In the genomic region with DNA sequence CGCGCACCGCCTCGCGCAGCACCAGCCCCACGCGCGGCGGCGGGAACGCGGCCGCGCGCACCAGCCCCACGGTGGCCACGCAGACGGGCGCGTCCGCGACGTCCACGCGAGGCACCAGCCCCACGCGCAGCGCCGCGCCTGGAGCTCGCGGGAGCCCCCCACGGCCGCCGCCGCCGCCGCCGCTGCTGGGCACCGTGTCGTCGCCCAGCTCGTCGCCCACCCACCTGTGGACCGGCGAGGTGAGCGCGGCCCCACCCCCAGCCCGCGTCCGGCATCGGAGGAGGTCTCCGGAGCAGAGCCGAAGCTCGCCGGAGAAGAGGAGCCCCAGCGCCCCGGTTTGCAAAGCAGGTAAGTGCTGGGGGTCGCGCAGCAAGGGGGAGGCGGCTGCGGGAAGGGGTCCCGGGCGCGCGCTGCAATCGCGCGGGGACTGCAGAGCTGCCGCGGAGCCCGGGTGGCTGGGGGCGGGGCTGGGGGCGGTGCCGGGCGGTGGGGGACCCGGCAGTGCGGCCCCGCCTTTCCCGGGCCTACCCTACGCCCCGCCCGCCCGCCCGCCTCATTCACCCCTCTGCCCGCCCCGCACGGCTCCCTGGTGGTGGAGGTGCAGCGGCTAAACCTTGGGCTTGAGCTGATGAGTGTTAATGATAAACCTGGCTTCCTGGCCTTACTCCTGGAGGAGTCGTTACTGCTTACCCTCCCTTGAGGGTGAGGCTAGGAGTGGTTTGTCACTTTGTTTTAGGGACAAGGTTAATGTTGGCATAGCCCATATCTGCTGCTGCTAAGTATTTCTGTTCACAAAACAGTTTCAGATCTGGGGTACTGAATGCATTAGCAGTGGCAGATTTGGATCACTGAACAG, we compare ENCODE assay signal across 8 cellular contexts. TPM values are rescaled to one million over a fixed set of nuclear protein-coding genes. Genes with fewer than 3 reads are reported as not detected.
DNase-seq lines count a peak whose midpoint lies in the region; ATAC-seq, FAIRE-seq and TF ChIP-seq lines count a peak whose summit lies in the region.

No MANE protein-coding gene starts in this region.

- H3K9me3 Mint-ChIP-seq in activated CD4-positive, alpha-beta T cell treated with anti-CD3 and anti-CD28 coated beads, Interleukin-2, amount 10 ng/mL, durations not matched to agents 7 days and 5 days, result no peaks in the 10 kb centered on the region

- peak overlapping the region; percentile 94 to 97 for H3K27ac ChIP-seq in coronary artery
- peak overlapping the region; percentile 84 to 92 for H3K27ac ChIP-seq in left lung

- no peaks in the 10 kb centered on the region for H3K9me3 ChIP-seq in left lung

- intact Hi-C loops in left lung (cut with DNase I), result no loop called here

- peaks cover 18% of the 10 kb centered on the region for H3K36me3 Mint-ChIP-seq in activated CD4-positive, alpha-beta T cell treated with anti-CD3 and anti-CD28 coated beads, Interleukin-2, amount 10 ng/mL, durations not matched to agents 7 days and 5 days (ENCODE audit: low read depth)

- H3K27me3 ChIP-seq in left lung, result no peaks in the 10 kb centered on the region

- no peaks in the 10 kb centered on the region for H3K36me3 ChIP-seq in left lung

- CTCF ChIA-PET in activated CD4-positive, alpha-beta T cell treated with anti-CD3 and anti-CD28 coated beads, Interleukin-2, amount 10 ng/mL, durations not matched to agents 7 days and 5 days (lab: Charles Lee), result interaction anchor here (0.5 to 1.8 kb wide), 5 partner anchors 10 to 536 kb away, joined by 3 to 5 read pairs (median 3); no protein-coding TSS in a partner anchor

- ATAC-seq in HG03432 (IDR thresholded peaks at IDR 0.05; ENCODE audit: unreplicated experiment) (peak; percentile 61), left lung (peak; percentile 78)

- peak overlapping the region; percentile 92 for H3K27ac Mint-ChIP-seq in activated CD4-positive, alpha-beta T cell treated with anti-CD3 and anti-CD28 coated beads, Interleukin-2, amount 10 ng/mL, durations not matched to agents 7 days and 5 days

- FAIRE-seq in GM19239 (lab: Jason Lieb, UNC), result peak; percentile 100

- TF ChIP-seq CTCF in coronary artery (IDR thresholded peaks at IDR 0.05) (no peak), left lung (IDR thresholded peaks at IDR 0.05) (no peak)

- peaks cover 57% of the 10 kb centered on the region for H3K4me1 Mint-ChIP-seq in activated CD4-positive, alpha-beta T cell treated with anti-CD3 and anti-CD28 coated beads, Interleukin-2, amount 10 ng/mL, durations not matched to agents 7 days and 5 days

- DNase-seq in C1 segment of cervical spinal cord (lab: John Stamatoyannopoulos, UW), result peak; percentile 2 to 80 (median 46)
- DNase-seq in GM19239 (ENCODE audit: insufficient read length, low spot score), result peak; percentile 79
- DNase-seq in NCI-H510A (lab: John Stamatoyannopoulos, UW), result peak; percentile 85
- DNase-seq in activated CD4-positive, alpha-beta T cell treated with anti-CD3 and anti-CD28 coated beads, Interleukin-2, amount 10 ng/mL, durations not matched to agents 7 days and 5 days, result peak; percentile 90
- DNase-seq in coronary artery (ENCODE audit: low spot score), result peak; percentile 84
- DNase-seq in left lung, result peak; percentile 85 to 94
- DNase-seq in stimulated activated CD4-positive, alpha-beta T cell treated with anti-CD3 and anti-CD28 coated beads, Interleukin-4, amount 100 ng/mL, for 24 hours, result peak; percentile 84

- H3K4me3 Mint-ChIP-seq in activated CD4-positive, alpha-beta T cell treated with anti-CD3 and anti-CD28 coated beads, Interleukin-2, amount 10 ng/mL, durations not matched to agents 7 days and 5 days, result peak overlapping the region; percentile 93

- no peaks in the 10 kb centered on the region for H3K27me3 Mint-ChIP-seq in activated CD4-positive, alpha-beta T cell treated with anti-CD3 and anti-CD28 coated beads, Interleukin-2, amount 10 ng/mL, durations not matched to agents 7 days and 5 days

- POLR2A ChIA-PET in activated CD4-positive, alpha-beta T cell treated with anti-CD3 and anti-CD28 coated beads, Interleukin-2, amount 10 ng/mL, durations not matched to agents 7 days and 5 days (lab: Charles Lee), result interaction anchor here (0.8 kb wide), 1 partner anchor 64 kb away, joined by 4 read pairs; no protein-coding TSS in a partner anchor

- peak overlapping the region; percentile 99 for H3K4me3 ChIP-seq in coronary artery
- H3K4me3 ChIP-seq in left lung, result peak overlapping the region; percentile 71 to 98

- H3K4me1 ChIP-seq in left lung, result peaks cover 9 to 27% of the 10 kb centered on the region in 2 donors

RNA-seq across cellular contexts. Expression of gene FAM117B, which starts 0.9 kb away (rescaled TPM):
- 10 to 100 TPM; 23.0 to 24.9 TPM for total RNA-seq in activated CD4-positive, alpha-beta T cell treated with anti-CD3 and anti-CD28 coated beads, Interleukin-2, amount 10 ng/mL, durations not matched to agents 7 days and 5 days
- total RNA-seq in left lung, result 10 to 100 TPM in 1 of 2 donors, 1 to 10 TPM in 1; 4.9 to 10.5 TPM

Comparison
In these comparisons a context has a peak if more than half of its experiments do, and no peak if none do; other contexts are left out.
1. Peak in every context shown above with its lines: DNase-seq, ATAC-seq, H3K4me3 ChIP-seq and H3K27ac ChIP-seq.